In the genomic region with DNA sequence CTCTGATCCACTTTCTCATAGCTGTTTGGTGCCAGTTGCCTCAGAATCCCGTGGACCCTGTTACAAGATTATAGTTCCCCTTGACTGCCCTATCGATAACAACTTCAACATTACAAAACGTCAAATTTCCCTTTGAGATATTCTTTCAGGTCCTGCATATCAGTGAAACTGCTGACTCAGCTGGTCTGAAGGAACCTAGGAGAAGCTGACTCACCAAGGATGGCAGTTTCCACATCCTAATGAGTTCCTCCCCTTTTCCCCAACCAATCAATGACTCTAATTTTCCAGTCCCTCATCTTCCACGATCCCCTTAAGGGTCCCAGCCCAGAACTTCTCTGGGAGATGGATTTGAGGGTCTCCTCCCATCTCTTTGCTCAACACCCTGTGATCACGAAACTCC, we compare ENCODE assay signal across 21 cellular contexts. TPM values are rescaled to one million over a fixed set of nuclear protein-coding genes. Genes with fewer than 3 reads are reported as not detected.
A peak's percentile ranks its signal among the peaks of the same experiment; 100 is the strongest.
DNase-seq lines count a peak whose midpoint lies in the region; ATAC-seq and TF ChIP-seq lines count a peak whose summit lies in the region.
"Had no signal": no experiment of that assay in that cellular context is flagged by ENCODE, and none has a peak within 500 bp of the region (broad histone marks: within the 10 kb centered on the region; RNA-seq: fewer than 3 reads in every experiment).

No MANE protein-coding gene starts in this region.

- H3K79me2 ChIP-seq in GM23248 (ENCODE audit: insufficient read depth) = no peaks in the 10 kb centered on the region

- WGBS in GM23248 (ENCODE audit: low coverage in 1 of 2, low lambda C conversion rate in 2 of 2, missing lambda C conversion rate in 2 of 2), 2 experiments = 57 to 62% methylated on average over 5 of the region's 5 CpGs

- H2AFZ ChIP-seq in GM23248 = no peak overlapping the region

- H4K20me1 ChIP-seq in GM23248 (ENCODE audit: insufficient read depth) = no peaks in the 10 kb centered on the region

- H3K36me3 ChIP-seq in GM23248 (ENCODE audit: low read depth) = no peaks in the 10 kb centered on the region
- H3K36me3 ChIP-seq: Peyer's patch had no signal

- in situ Hi-C loops in GM23248 (cut with MboI) = no loop called here

- H3K27ac ChIP-seq in GM23248 = no peak overlapping the region
- H3K27ac ChIP-seq: C4-2B, Peyer's patch had no signal

- no peak for TF ChIP-seq CTCF in NB4 (IDR thresholded peaks at IDR 0.05; ENCODE audit: low read depth, low read length)
- no peak for TF ChIP-seq CTCF in choroid plexus epithelial cell (conservative IDR thresholded peaks at IDR 0.05; ENCODE audit: low read depth, low read length)

- H3K27me3 ChIP-seq in GM23248 (replicated peaks; ENCODE audit: insufficient read depth) = peaks cover 29% of the 10 kb centered on the region
- H3K27me3 ChIP-seq: Peyer's patch had no signal

- TF ChIP-seq POLR2A in NB4 (IDR thresholded peaks at IDR 0.05; ENCODE audit: extremely low read depth, insufficient read length) = no peak

- no peaks in the 10 kb centered on the region for H3K9me3 ChIP-seq in GM23248 (ENCODE audit: low read depth)
- H3K9me3 ChIP-seq: Peyer's patch had no signal

- H3K4me3 ChIP-seq in GM23248 (no peak overlapping the region), NB4 (ENCODE audit: low read depth, low read length) (no peak overlapping the region), choroid plexus epithelial cell (ENCODE audit: low read depth, low read length) (no peak overlapping the region)
- H3K4me3 ChIP-seq: Peyer's patch had no signal

- no peaks in the 10 kb centered on the region for H3K4me1 ChIP-seq in GM23248 (ENCODE audit: insufficient read depth)
- H3K4me1 ChIP-seq: Peyer's patch had no signal

- no peak overlapping the region for H3K4me2 ChIP-seq in GM23248 (ENCODE audit: unreplicated experiment)

- H3K9me2 ChIP-seq in GM23248 (ENCODE audit: insufficient read depth) = no peaks in the 10 kb centered on the region

- DNase-seq in GM23248 (peak; percentile 31), NB4 (ENCODE audit: low read depth) (peak; percentile 14), choroid plexus epithelial cell (ENCODE audit: low read depth) (peak; percentile 19), islet precursor cell (peak; percentile 30), DMS153 (lab: John Stamatoyannopoulos, UW) (no peak)
- no peak for DNase-seq in stimulated activated naive CD8-positive, alpha-beta T cell treated with anti-CD3 and anti-CD28 coated beads, Interleukin-15, Interleukin-2, amounts not matched to agents 100 U/mL and 50 U/mL, for 24 hours
- DNase-seq: AML-193; DMS79; Karpas-422; MM.1S; NCI-H1694 treated with DMSO at 0.1 percent for 48 hours; NCI-H510A; NCI-H748 treated with DMSO at 0.1 percent for 48 hours; NK-92 treated with Interleukin-12 subunit alpha and Interleukin-12 subunit beta, amount 100 ng/mL, for 24 hours; Peyer's patch had no signal

- H3K9ac ChIP-seq in GM23248 = no peak overlapping the region

- H3F3A ChIP-seq in GM23248 (ENCODE audit: insufficient read depth) = no peaks in the 10 kb centered on the region

- no peak for ATAC-seq in stimulated activated naive CD8-positive, alpha-beta T cell treated with anti-CD3 and anti-CD28 coated beads, Interleukin-15, Interleukin-2, amounts not matched to agents 100 U/mL and 50 U/mL, for 24 hours
- no peak for ATAC-seq in GM19455 (IDR thresholded peaks at IDR 0.05; ENCODE audit: unreplicated experiment)
- ATAC-seq: Right ventricle myocardium inferior had no signal

RNA-seq across cellular contexts. Expression of gene GNAL, which starts 27.6 kb away (rescaled TPM):
- 0.25 and 3.0 TPM in 2 replicates for total RNA-seq in GM23248 (2014; rRNA removed; shearing (Covaris generic))
- polyA plus RNA-seq in GM23248 (2016; fragmentation: Nextera tagmentation; extraction: Ambion mirVana) = 0.16 and 0.19 TPM in 2 replicates

RNA-seq across cellular contexts. Expression of gene SLC35G4, which starts 52.0 kb away (rescaled TPM):
- not detected in 2 replicates for total RNA-seq in GM23248 (2014; rRNA removed; shearing (Covaris generic))
- not detected in 2 replicates for polyA plus RNA-seq in GM23248 (2016; fragmentation: Nextera tagmentation; extraction: Ambion mirVana)
- total RNA-seq: H9, HT-29, Peyer's patch, Right ventricle myocardium inferior, SK-MEL-5 had no signal

Comparison
In these comparisons a context has a peak if more than half of its experiments do, and no peak if none do; other contexts are left out.
1. DNase-seq: peak in GM23248 (single experiment), NB4 (single experiment), choroid plexus epithelial cell (single experiment) and islet precursor cell (single experiment); none in DMS153 (single experiment) and stimulated activated naive CD8-positive, alpha-beta T cell treated with anti-CD3 and anti-CD28 coated beads, Interleukin-15, Interleukin-2, amounts not matched to agents 100 U/mL and 50 U/mL, for 24 hours (single experiment).